ENCODE assay signal across 16 cellular contexts in the genomic region with DNA sequence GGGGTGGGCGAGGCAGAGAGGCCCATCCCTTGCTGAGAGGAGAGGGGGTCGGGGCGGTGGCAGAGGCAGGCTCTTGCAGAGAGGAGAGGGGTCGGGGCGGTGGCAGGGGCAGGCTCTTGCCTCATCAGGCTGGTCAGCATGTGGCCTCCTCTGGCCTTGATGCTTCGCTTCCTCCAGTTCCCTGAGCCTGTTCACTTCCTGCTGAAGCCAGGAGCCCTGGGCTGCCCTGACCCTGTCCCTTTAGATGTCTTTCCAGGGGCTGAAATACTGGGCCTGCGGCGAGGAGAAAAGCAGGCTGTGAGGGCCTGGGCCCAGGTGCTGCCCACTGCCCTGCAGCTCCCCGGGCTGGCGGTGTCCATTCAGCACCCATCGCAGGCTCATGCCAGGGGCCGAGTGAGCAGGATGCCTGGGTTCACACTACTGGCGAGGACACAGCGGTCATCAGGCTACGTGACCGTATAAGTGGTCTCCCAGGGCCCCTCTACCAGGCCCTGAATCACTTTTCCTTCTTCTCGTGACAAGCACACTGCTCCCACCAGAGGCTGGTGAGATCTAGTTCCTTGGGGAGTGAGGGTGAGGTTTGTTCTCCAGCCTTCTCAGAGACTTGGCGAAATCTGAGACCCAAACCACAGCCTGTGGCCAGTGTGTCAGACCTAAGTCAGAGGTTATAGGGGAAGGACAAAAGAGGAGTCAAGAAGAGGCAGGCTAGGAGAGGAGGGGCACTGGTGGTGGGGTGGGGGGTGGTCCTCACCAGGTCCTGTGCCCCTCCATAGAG. TPM values are rescaled to one million over a fixed set of nuclear protein-coding genes. Genes with fewer than 3 reads are reported as not detected.
A peak's percentile ranks its signal among the peaks of the same experiment; 100 is the strongest.
DNase-seq lines count a peak whose midpoint lies in the region; ATAC-seq and TF ChIP-seq lines count a peak whose summit lies in the region.
"Had no signal": no experiment of that assay in that cellular context is flagged by ENCODE, and none has a peak within 500 bp of the region (broad histone marks: within the 10 kb centered on the region; RNA-seq: fewer than 3 reads in every experiment).

No MANE protein-coding gene starts in this region.

- peak overlapping the region; percentile 36 for H2AK5ac ChIP-seq in neuronal stem cell (ENCODE audit: low read depth, low read length)

- peaks cover 36 to 41% of the 10 kb centered on the region in 2 donors for H3K4me1 ChIP-seq in neuronal stem cell (ENCODE audit: control insufficient read depth in 2 of 2, insufficient read depth in 1 of 2, low read depth in 1 of 2, low read length in 2 of 2)

- H3K9me3 ChIP-seq in neuronal stem cell (replicated peaks in 1 of 2; ENCODE audit: control insufficient read depth in 2 of 2, insufficient read depth in 1 of 2, low read depth in 1 of 2, low read length in 2 of 2), result no peaks in the 10 kb centered on the region
- H3K9me3 ChIP-seq: testis had no signal

- H3K4me3 Mint-ChIP-seq in endothelial cell (ENCODE audit: unreplicated experiment), result no peak overlapping the region
- no peak overlapping the region for H3K4me3 Mint-ChIP-seq in activated naive CD4-positive, alpha-beta T cell treated with anti-CD3 and anti-CD28 coated beads for 36 hours
- H3K4me3 Mint-ChIP-seq: activated CD8-positive, alpha-beta T cell treated with anti-CD3 and anti-CD28 coated beads for 36 hours; activated naive CD8-positive, alpha-beta T cell treated with anti-CD3 and anti-CD28 coated beads, Interleukin-2, amount 10 ng/mL, durations not matched to agents 7 days and 5 days; IgD-negative memory B cell had no signal

- H2AFZ ChIP-seq in neuronal stem cell (ENCODE audit: low read length), result peak overlapping the region; percentile 79

- H3K27me3 ChIP-seq in neuronal stem cell (ENCODE audit: control insufficient read depth in 3 of 3, insufficient read depth in 3 of 3, low read depth in 1 of 3, low read length in 3 of 3), result no peaks in the 10 kb centered on the region
- H3K27me3 ChIP-seq: testis had no signal

- H3K27me3 Mint-ChIP-seq in endothelial cell (ENCODE audit: unreplicated experiment), result peaks cover 28% of the 10 kb centered on the region
- no peaks in the 10 kb centered on the region for H3K27me3 Mint-ChIP-seq in activated naive CD4-positive, alpha-beta T cell treated with anti-CD3 and anti-CD28 coated beads for 36 hours (ENCODE audit: low read depth)
- H3K27me3 Mint-ChIP-seq: activated CD8-positive, alpha-beta T cell treated with anti-CD3 and anti-CD28 coated beads for 36 hours had no signal

- CTCF ChIA-PET in activated naive CD4-positive, alpha-beta T cell treated with anti-CD3 and anti-CD28 coated beads for 36 hours (lab: Charles Lee), result interaction anchor here (2.1 kb wide), 1 partner anchor 75 kb away, joined by 11 read pairs; no protein-coding TSS in a partner anchor

- no peak for TF ChIP-seq CTCF in endothelial cell (IDR thresholded peaks at IDR 0.05; ENCODE audit: unreplicated experiment)

- H3K23ac ChIP-seq in neuronal stem cell (ENCODE audit: low read depth, low read length, poor library complexity), result no peak overlapping the region

- H3K9ac ChIP-seq in neuronal stem cell (ENCODE audit: low read depth, low read length, poor library complexity), result peak overlapping the region; percentile 16

- H3K27ac ChIP-seq in neuronal stem cell (replicated peaks; ENCODE audit: low read length), result peak overlapping the region; percentile 79
- H3K27ac ChIP-seq: testis had no signal

- peak overlapping the region; percentile 88 for H3K18ac ChIP-seq in neuronal stem cell (ENCODE audit: low read length)

- no peak overlapping the region for H4K8ac ChIP-seq in neuronal stem cell (ENCODE audit: low read depth, low read length)

- DNase-seq in H4 (ENCODE audit: low spot score) (peak; percentile 61), OCI-M1 (lab: John Stamatoyannopoulos, UW) (peak; percentile 68), endothelial cell (ENCODE audit: low spot score) (no peak), neuronal stem cell (ENCODE audit: low spot score) (no peak), pons (ENCODE audit: low spot score) (no peak), cortex of kidney (lab: John Stamatoyannopoulos, UW) (no peak)
- no peak for DNase-seq in activated naive CD4-positive, alpha-beta T cell treated with anti-CD3 and anti-CD28 coated beads for 36 hours
- DNase-seq: activated CD8-positive, alpha-beta T cell treated with anti-CD3 and anti-CD28 coated beads for 36 hours; activated naive CD8-positive, alpha-beta T cell treated with anti-CD3 and anti-CD28 coated beads, Interleukin-2, amount 10 ng/mL, durations not matched to agents 7 days and 5 days; Calu3; naive B cell; NCI-H345; stimulated activated CD4-positive, alpha-beta T cell treated with anti-CD3 and anti-CD28 coated beads, Interleukin-2, amount 100 ng/mL, for 24 hours; testis had no signal

- H3K14ac ChIP-seq in neuronal stem cell (ENCODE audit: low read length), result peak overlapping the region; percentile 65

- peak overlapping the region; percentile 4 for H3K4ac ChIP-seq in neuronal stem cell (ENCODE audit: low read length)

- H3K9me3 Mint-ChIP-seq in endothelial cell (ENCODE audit: unreplicated experiment), result no peaks in the 10 kb centered on the region
- H3K9me3 Mint-ChIP-seq in activated naive CD4-positive, alpha-beta T cell treated with anti-CD3 and anti-CD28 coated beads for 36 hours, result no peaks in the 10 kb centered on the region
- H3K9me3 Mint-ChIP-seq: activated CD8-positive, alpha-beta T cell treated with anti-CD3 and anti-CD28 coated beads for 36 hours; activated naive CD8-positive, alpha-beta T cell treated with anti-CD3 and anti-CD28 coated beads, Interleukin-2, amount 10 ng/mL, durations not matched to agents 7 days and 5 days; IgD-negative memory B cell; naive B cell had no signal

- no CpG with 5 or more reads among the region's 18 CpGs for whole genome bisulfite sequencing in neuronal stem cell (ENCODE audit: extremely low coverage in 2 of 2, insufficient read length in 2 of 2, insufficient replicate concordance in 1 of 2), 2 donors

- ATAC-seq in HG02571 (IDR thresholded peaks at IDR 0.05; ENCODE audit: unreplicated experiment), result no peak
- ATAC-seq: activated CD8-positive, alpha-beta T cell treated with anti-CD3 and anti-CD28 coated beads for 36 hours had no signal

- no peak overlapping the region for H3K4me3 ChIP-seq in neuronal stem cell (ENCODE audit: low read length in 2 of 2)
- H3K4me3 ChIP-seq: testis had no signal

- H3K27ac Mint-ChIP-seq in endothelial cell (ENCODE audit: unreplicated experiment), result peak overlapping the region; percentile 99
- H3K27ac Mint-ChIP-seq in activated naive CD4-positive, alpha-beta T cell treated with anti-CD3 and anti-CD28 coated beads for 36 hours, result no peak overlapping the region
- H3K27ac Mint-ChIP-seq: activated CD8-positive, alpha-beta T cell treated with anti-CD3 and anti-CD28 coated beads for 36 hours; activated naive CD8-positive, alpha-beta T cell treated with anti-CD3 and anti-CD28 coated beads, Interleukin-2, amount 10 ng/mL, durations not matched to agents 7 days and 5 days had no signal

- H3K4me1 Mint-ChIP-seq in endothelial cell (ENCODE audit: unreplicated experiment), result peaks cover 70% of the 10 kb centered on the region
- H3K4me1 Mint-ChIP-seq in activated naive CD4-positive, alpha-beta T cell treated with anti-CD3 and anti-CD28 coated beads for 36 hours (ENCODE audit: low read depth), result peaks cover 35% of the 10 kb centered on the region

- H3K36me3 Mint-ChIP-seq in endothelial cell (ENCODE audit: low read depth, unreplicated experiment), result peaks cover 2% of the 10 kb centered on the region
- H3K36me3 Mint-ChIP-seq in activated naive CD4-positive, alpha-beta T cell treated with anti-CD3 and anti-CD28 coated beads for 36 hours (ENCODE audit: low read depth), result no peaks in the 10 kb centered on the region
- H3K36me3 Mint-ChIP-seq: activated naive CD8-positive, alpha-beta T cell treated with anti-CD3 and anti-CD28 coated beads, Interleukin-2, amount 10 ng/mL, durations not matched to agents 7 days and 5 days; IgD-negative memory B cell; naive B cell had no signal

- H2BK5ac ChIP-seq in neuronal stem cell (ENCODE audit: low read length), result peak overlapping the region; percentile 67

- peak overlapping the region; percentile 49 for H2BK120ac ChIP-seq in neuronal stem cell (ENCODE audit: low read depth, low read length)

- intact Hi-C loops in activated naive CD4-positive, alpha-beta T cell treated with anti-CD3 and anti-CD28 coated beads for 36 hours (cut with micrococcal nuclease), result no loop called here

- no peaks in the 10 kb centered on the region for H3K36me3 ChIP-seq in neuronal stem cell (replicated peaks in 1 of 2; ENCODE audit: control insufficient read depth in 2 of 2, insufficient read depth in 2 of 2, low read length in 2 of 2)

- H2BK12ac ChIP-seq in neuronal stem cell (ENCODE audit: low read length), result no peak overlapping the region

- H2BK15ac ChIP-seq in neuronal stem cell (ENCODE audit: low read length), result peak overlapping the region; percentile 47

- no peak overlapping the region for H4K91ac ChIP-seq in neuronal stem cell (ENCODE audit: low read depth, low read length, poor library complexity)

- no peaks in the 10 kb centered on the region for H3K79me1 ChIP-seq in neuronal stem cell (ENCODE audit: low read depth, low read length)

- peak overlapping the region; percentile 27 for H3K4me2 ChIP-seq in neuronal stem cell (ENCODE audit: insufficient read depth, low read length, poor library complexity, severe bottlenecking)

RNA-seq across cellular contexts. Expression of gene SEMA4C, which starts 6.3 kb away (rescaled TPM):
- 15.9 and 18.0 TPM in 2 replicates for total RNA-seq in H4 (2014; rRNA removed; shearing (Covaris generic))
- 279 TPM for total RNA-seq in endothelial cell (ENCODE audit: unreplicated experiment)
- polyA plus RNA-seq in neuronal stem cell (2013, experiment 1 of 2), result 40.1 TPM
- polyA plus RNA-seq in neuronal stem cell (2013, experiment 2 of 2), result 39.2 TPM
- 1 to 10 TPM; 7.7 to 8.5 TPM for total RNA-seq in activated naive CD4-positive, alpha-beta T cell treated with anti-CD3 and anti-CD28 coated beads for 36 hours

RNA-seq across cellular contexts. Expression of gene ANKRD39, which starts 18.4 kb away (rescaled TPM):
- total RNA-seq in H4 (2014; rRNA removed; shearing (Covaris generic)), result 11.0 and 17.7 TPM in 2 replicates
- 14.9 TPM for total RNA-seq in endothelial cell (ENCODE audit: unreplicated experiment)
- 10.5 TPM for polyA plus RNA-seq in neuronal stem cell (2013, experiment 1 of 2)
- 9.7 TPM for polyA plus RNA-seq in neuronal stem cell (2013, experiment 2 of 2)
- 10 to 100 TPM; 25.0 to 27.3 TPM for total RNA-seq in activated naive CD4-positive, alpha-beta T cell treated with anti-CD3 and anti-CD28 coated beads for 36 hours

RNA-seq across cellular contexts. Expression of gene ANKRD23, which starts 32.4 kb away (rescaled TPM):
- total RNA-seq in H4 (2014; rRNA removed; shearing (Covaris generic)), result 0.55 and 0.58 TPM in 2 replicates
- total RNA-seq in endothelial cell (ENCODE audit: unreplicated experiment), result 4.7 TPM
- 2.3 TPM for polyA plus RNA-seq in neuronal stem cell (2013, experiment 1 of 2)
- 1.9 TPM for polyA plus RNA-seq in neuronal stem cell (2013, experiment 2 of 2)
- total RNA-seq in activated naive CD4-positive, alpha-beta T cell treated with anti-CD3 and anti-CD28 coated beads for 36 hours, result 1 to 10 TPM; 3.3 to 4.2 TPM

Comparison
In these comparisons a context has a peak if more than half of its experiments do, and no peak if none do; other contexts are left out.
1. DNase-seq: peak in H4 (single experiment) and OCI-M1 (single experiment); none in endothelial cell (single experiment), neuronal stem cell (single experiment), activated naive CD4-positive, alpha-beta T cell treated with anti-CD3 and anti-CD28 coated beads for 36 hours (single experiment), pons (single experiment) and cortex of kidney (single experiment).
2. RNA of gene SEMA4C, which starts 6.3 kb away (total RNA-seq): 279 TPM in endothelial cell (single experiment); 15.9 to 18.0 TPM in H4 and 7.7 to 8.5 TPM in activated naive CD4-positive, alpha-beta T cell treated with anti-CD3 and anti-CD28 coated beads for 36 hours; every median in the first group is over 10 times any median in the second.